Comparison of ENCODE assay signal across 13 cellular contexts in genomic region chr6:153957409-153957808, GRCh38.
DNase-seq lines count a peak whose midpoint lies in the region; ATAC-seq, FAIRE-seq and TF ChIP-seq lines count a peak whose summit lies in the region.
"Had no signal": no experiment of that assay in that cellular context is flagged by ENCODE, and none has a peak within 500 bp of the region (broad histone marks: within the 10 kb centered on the region; RNA-seq: fewer than 3 reads in every experiment).

No MANE protein-coding gene starts in this region.

- H3K4me3 ChIP-seq in RWPE2 (ENCODE audit: severe bottlenecking) = no peak overlapping the region

- ATAC-seq in GM18909 (IDR thresholded peaks at IDR 0.05; ENCODE audit: poor library complexity, unreplicated experiment) = peak; percentile 95
- peak; percentile 98 for ATAC-seq in GM21723 (IDR thresholded peaks at IDR 0.05; ENCODE audit: unreplicated experiment)
- ATAC-seq in HG03159 (IDR thresholded peaks at IDR 0.05; ENCODE audit: unreplicated experiment) = peak; percentile 96
- ATAC-seq in RWPE2 (ENCODE audit: low read depth) = no peak
- ATAC-seq: stimulated activated naive CD8-positive, alpha-beta T cell treated with anti-CD3 and anti-CD28 coated beads, Interleukin-15, amount 100 ng/mL, for 72 hours had no signal

- H3K4me1 ChIP-seq in RWPE2 (ENCODE audit: insufficient read depth, poor library complexity, severe bottlenecking) = peaks cover 14% of the 10 kb centered on the region

- no peaks in the 10 kb centered on the region for H3K9me3 ChIP-seq in RWPE2 (ENCODE audit: severe bottlenecking)

- no peak for TF ChIP-seq CTCF in RWPE2 (IDR thresholded peaks at IDR 0.05; ENCODE audit: poor library complexity, severe bottlenecking)

- CTCF ChIA-PET in HEK293T (lab: Yijun Ruan, JAX) = no interaction called here

- no peak for FAIRE-seq in H54 (lab: Jason Lieb, UNC)

- POLR2A ChIA-PET in HEK293T (lab: Yijun Ruan, JAX) = no interaction called here

- DNase-seq in RWPE2 (ENCODE audit: low spot score) (no peak), H54 (ENCODE audit: insufficient read length, low spot score) (no peak), RKO (ENCODE audit: low spot score) (no peak), NCI-H748 treated with DMSO at 0.1 percent for 48 hours (lab: John Stamatoyannopoulos, UW) (no peak), HEK293T (ENCODE audit: extremely low spot score) (no peak)
- DNase-seq: erythroblast; Karpas-422; NCI-H510A; stimulated activated CD4-positive, alpha-beta T cell treated with anti-CD3 and anti-CD28 coated beads, Interleukin-15, amount 100 ng/mL, for 24 hours; stimulated activated naive CD8-positive, alpha-beta T cell treated with anti-CD3 and anti-CD28 coated beads, Interleukin-15, amount 100 ng/mL, for 72 hours had no signal

- no peak for TF ChIP-seq POLR2A in H54 (IDR thresholded peaks at IDR 0.05; ENCODE audit: low read depth, low read length)

- H3K27ac ChIP-seq in RWPE2 (ENCODE audit: poor library complexity, severe bottlenecking) = peak overlapping the region; percentile 41

- H3K36me3 ChIP-seq in RWPE2 (ENCODE audit: low read depth) = no peaks in the 10 kb centered on the region

- no peaks in the 10 kb centered on the region for H3K27me3 ChIP-seq in RWPE2 (ENCODE audit: insufficient read depth, poor library complexity, severe bottlenecking)

TF ChIP-seq in HEK293T, 16 proteins besides CTCF, POLR2A, EP300 and RAD21:
- TF ChIP-seq SUZ12 (IDR thresholded peaks at IDR 0.05) (no peak), SP1 (IDR thresholded peaks at IDR 0.05) (no peak), FOXK2 (IDR thresholded peaks at IDR 0.05) (no peak), LEF1 (IDR thresholded peaks at IDR 0.05; ENCODE audit: borderline replicate concordance) (no peak), FOXM1 (IDR thresholded peaks at IDR 0.05; ENCODE audit: borderline replicate concordance) (no peak), CTBP1 (IDR thresholded peaks at IDR 0.05; ENCODE audit: borderline replicate concordance) (no peak), ZNF384 (IDR thresholded peaks at IDR 0.05) (no peak), NFRKB (IDR thresholded peaks at IDR 0.05) (no peak), PKNOX1 (IDR thresholded peaks at IDR 0.05) (no peak), BHLHE40 (IDR thresholded peaks at IDR 0.05; ENCODE audit: borderline replicate concordance) (no peak)
